ENCODE assay signal across 16 cellular contexts in the genomic region with DNA sequence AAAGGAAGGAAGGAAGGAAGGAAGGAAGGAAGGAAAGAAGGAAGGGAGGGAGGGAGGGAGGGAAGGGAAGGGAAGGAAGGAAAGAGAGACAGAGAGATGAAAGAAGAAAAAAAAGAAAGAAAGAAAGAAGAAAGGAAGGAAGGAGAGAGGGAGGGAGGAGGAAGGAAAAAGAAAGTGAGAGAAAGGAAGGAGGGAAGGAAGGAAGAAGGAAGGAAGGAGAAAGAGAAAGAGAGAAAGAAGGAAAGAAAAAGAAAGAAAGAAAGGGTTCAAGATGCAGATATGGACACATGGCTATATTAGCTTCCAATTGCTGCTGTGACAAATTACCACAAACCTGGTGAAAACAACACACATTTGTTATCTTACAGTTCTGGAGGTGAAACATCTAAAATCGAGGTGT. TPM values are rescaled to one million over a fixed set of nuclear protein-coding genes. Genes with fewer than 3 reads are reported as not detected.
DNase-seq lines count a peak whose midpoint lies in the region; ATAC-seq lines count a peak whose summit lies in the region.
"Had no signal": no experiment of that assay in that cellular context is flagged by ENCODE, and none has a peak within 500 bp of the region (broad histone marks: within the 10 kb centered on the region; RNA-seq: fewer than 3 reads in every experiment).

No MANE protein-coding gene starts in this region.

- DNase-seq in activated CD4-positive, alpha-beta T cell treated with anti-CD3 and anti-CD28 coated beads, Interleukin-2, amount 10 ng/mL, durations not matched to agents 24 days and 14 days = no peak
- no peak for DNase-seq in activated CD4-positive, alpha-beta T cell treated with anti-CD3 and anti-CD28 coated beads, Interleukin-2, amount 50 U/mL, for 1 hour
- no peak for DNase-seq in stimulated activated naive CD8-positive, alpha-beta T cell treated with anti-CD3 and anti-CD28 coated beads, Interleukin-15, amount 100 ng/mL, for 72 hours
- DNase-seq in immature natural killer cell (no peak), NCI-H774 (lab: John Stamatoyannopoulos, UW) (no peak)
- DNase-seq: Calu3, DMS79 treated with DMSO at 0.1 percent for 48 hours, GF-D8, HCEC 1CT, NCI-H1092 treated with DMSO at 0.1 percent for 48 hours, NCI-H1436 treated with DMSO at 0.1 percent for 48 hours, NCI-H187 treated with DMSO at 0.1 percent for 48 hours, NCI-H524, NCI-H748 treated with DMSO at 0.1 percent for 48 hours had no signal

- H3K27me3 Mint-ChIP-seq in activated CD4-positive, alpha-beta T cell treated with anti-CD3 and anti-CD28 coated beads, Interleukin-2, amount 10 ng/mL, durations not matched to agents 24 days and 14 days = peaks cover 2% of the 10 kb centered on the region
- H3K27me3 Mint-ChIP-seq in stimulated activated naive CD8-positive, alpha-beta T cell treated with anti-CD3 and anti-CD28 coated beads, Interleukin-15, Interleukin-2, amounts not matched to agents 100 ng/mL and 50 ng/mL, for 24 hours = no peaks in the 10 kb centered on the region
- H3K27me3 Mint-ChIP-seq in stimulated activated naive CD8-positive, alpha-beta T cell treated with anti-CD3 and anti-CD28 coated beads, Interleukin-15, amount 100 ng/mL, for 72 hours = no peaks in the 10 kb centered on the region
- H3K27me3 Mint-ChIP-seq in immature natural killer cell (ENCODE audit: low read depth in 3 of 3) = peaks cover 0 to 2% (median 2%) of the 10 kb centered on the region in 3 donors

- H3K36me3 Mint-ChIP-seq in activated CD4-positive, alpha-beta T cell treated with anti-CD3 and anti-CD28 coated beads, Interleukin-2, amount 10 ng/mL, durations not matched to agents 24 days and 14 days (ENCODE audit: low read depth) = peaks cover 15% of the 10 kb centered on the region
- H3K36me3 Mint-ChIP-seq in stimulated activated naive CD8-positive, alpha-beta T cell treated with anti-CD3 and anti-CD28 coated beads, Interleukin-15, Interleukin-2, amounts not matched to agents 100 ng/mL and 50 ng/mL, for 24 hours (ENCODE audit: low read depth) = peaks cover 4% of the 10 kb centered on the region
- H3K36me3 Mint-ChIP-seq in immature natural killer cell = peaks cover 9 to 13% (median 10%) of the 10 kb centered on the region in 3 donors

- peaks cover 28% of the 10 kb centered on the region for H3K4me1 Mint-ChIP-seq in activated CD4-positive, alpha-beta T cell treated with anti-CD3 and anti-CD28 coated beads, Interleukin-2, amount 10 ng/mL, durations not matched to agents 24 days and 14 days
- H3K4me1 Mint-ChIP-seq in stimulated activated naive CD8-positive, alpha-beta T cell treated with anti-CD3 and anti-CD28 coated beads, Interleukin-15, Interleukin-2, amounts not matched to agents 100 ng/mL and 50 ng/mL, for 24 hours (ENCODE audit: low read depth) = peaks cover 27% of the 10 kb centered on the region
- H3K4me1 Mint-ChIP-seq in stimulated activated naive CD8-positive, alpha-beta T cell treated with anti-CD3 and anti-CD28 coated beads, Interleukin-15, amount 100 ng/mL, for 72 hours = peaks cover 34% of the 10 kb centered on the region
- peaks cover 66 to 70% of the 10 kb centered on the region in 2 donors for H3K4me1 Mint-ChIP-seq in immature natural killer cell

- H3K9me3 Mint-ChIP-seq in activated CD4-positive, alpha-beta T cell treated with anti-CD3 and anti-CD28 coated beads, Interleukin-2, amount 10 ng/mL, durations not matched to agents 24 days and 14 days = peaks cover 17% of the 10 kb centered on the region
- peaks cover 5% of the 10 kb centered on the region for H3K9me3 Mint-ChIP-seq in stimulated activated naive CD8-positive, alpha-beta T cell treated with anti-CD3 and anti-CD28 coated beads, Interleukin-15, Interleukin-2, amounts not matched to agents 100 ng/mL and 50 ng/mL, for 24 hours
- H3K9me3 Mint-ChIP-seq in stimulated activated naive CD8-positive, alpha-beta T cell treated with anti-CD3 and anti-CD28 coated beads, Interleukin-15, amount 100 ng/mL, for 72 hours = peaks cover 15 to 33% of the 10 kb centered on the region in 2 donors
- H3K9me3 Mint-ChIP-seq in immature natural killer cell = peaks cover 0 to 12% (median 6%) of the 10 kb centered on the region in 6 donors

- no peak overlapping the region for H3K4me3 Mint-ChIP-seq in activated CD4-positive, alpha-beta T cell treated with anti-CD3 and anti-CD28 coated beads, Interleukin-2, amount 10 ng/mL, durations not matched to agents 24 days and 14 days
- H3K4me3 Mint-ChIP-seq in stimulated activated naive CD8-positive, alpha-beta T cell treated with anti-CD3 and anti-CD28 coated beads, Interleukin-15, Interleukin-2, amounts not matched to agents 100 ng/mL and 50 ng/mL, for 24 hours = no peak overlapping the region
- no peak overlapping the region for H3K4me3 Mint-ChIP-seq in stimulated activated naive CD8-positive, alpha-beta T cell treated with anti-CD3 and anti-CD28 coated beads, Interleukin-15, amount 100 ng/mL, for 72 hours
- H3K4me3 Mint-ChIP-seq in immature natural killer cell = peak overlapping the region; percentile 60 to 82 (median 72)

- H3K27ac Mint-ChIP-seq in activated CD4-positive, alpha-beta T cell treated with anti-CD3 and anti-CD28 coated beads, Interleukin-2, amount 10 ng/mL, durations not matched to agents 24 days and 14 days = peak overlapping the region; percentile 54
- H3K27ac Mint-ChIP-seq in stimulated activated naive CD8-positive, alpha-beta T cell treated with anti-CD3 and anti-CD28 coated beads, Interleukin-15, Interleukin-2, amounts not matched to agents 100 ng/mL and 50 ng/mL, for 24 hours = peak overlapping the region; percentile 43
- no peak overlapping the region for H3K27ac Mint-ChIP-seq in stimulated activated naive CD8-positive, alpha-beta T cell treated with anti-CD3 and anti-CD28 coated beads, Interleukin-15, amount 100 ng/mL, for 72 hours
- peak overlapping the region; percentile 87 to 98 (median 96) for H3K27ac Mint-ChIP-seq in immature natural killer cell

- no peak for ATAC-seq in stimulated activated naive CD8-positive, alpha-beta T cell treated with anti-CD3 and anti-CD28 coated beads, Interleukin-15, amount 100 ng/mL, for 72 hours
- ATAC-seq in HG02870 (IDR thresholded peaks at IDR 0.05; ENCODE audit: unreplicated experiment) = no peak

- intact Hi-C loops in activated CD4-positive, alpha-beta T cell treated with anti-CD3 and anti-CD28 coated beads, Interleukin-2, amount 10 ng/mL, durations not matched to agents 24 days and 14 days (cut with micrococcal nuclease) = no loop called here

RNA-seq across cellular contexts. Expression of a gene that starts 20.4 kb away (rescaled TPM):
- 115 and 124 TPM in 2 replicates for total RNA-seq in activated CD4-positive, alpha-beta T cell treated with anti-CD3 and anti-CD28 coated beads, Interleukin-2, amount 10 ng/mL, durations not matched to agents 24 days and 14 days
- 100 to 1,000 TPM; 274 to 339 (median 323) TPM for polyA plus RNA-seq in immature natural killer cell

Comparison
In these comparisons a context has a peak if more than half of its experiments do, and no peak if none do; other contexts are left out.
1. H3K27ac Mint-ChIP-seq: peak in activated CD4-positive, alpha-beta T cell treated with anti-CD3 and anti-CD28 coated beads, Interleukin-2, amount 10 ng/mL, durations not matched to agents 24 days and 14 days (single experiment), stimulated activated naive CD8-positive, alpha-beta T cell treated with anti-CD3 and anti-CD28 coated beads, Interleukin-15, Interleukin-2, amounts not matched to agents 100 ng/mL and 50 ng/mL, for 24 hours (single experiment) and immature natural killer cell (6 of 6); none in stimulated activated naive CD8-positive, alpha-beta T cell treated with anti-CD3 and anti-CD28 coated beads, Interleukin-15, amount 100 ng/mL, for 72 hours (0 of 2).
2. H3K4me3 Mint-ChIP-seq: peak in immature natural killer cell (5 of 5); none in activated CD4-positive, alpha-beta T cell treated with anti-CD3 and anti-CD28 coated beads, Interleukin-2, amount 10 ng/mL, durations not matched to agents 24 days and 14 days (single experiment), stimulated activated naive CD8-positive, alpha-beta T cell treated with anti-CD3 and anti-CD28 coated beads, Interleukin-15, Interleukin-2, amounts not matched to agents 100 ng/mL and 50 ng/mL, for 24 hours (single experiment) and stimulated activated naive CD8-positive, alpha-beta T cell treated with anti-CD3 and anti-CD28 coated beads, Interleukin-15, amount 100 ng/mL, for 72 hours (0 of 2).